ENCODE assay signal across 17 cellular contexts in the genomic region with DNA sequence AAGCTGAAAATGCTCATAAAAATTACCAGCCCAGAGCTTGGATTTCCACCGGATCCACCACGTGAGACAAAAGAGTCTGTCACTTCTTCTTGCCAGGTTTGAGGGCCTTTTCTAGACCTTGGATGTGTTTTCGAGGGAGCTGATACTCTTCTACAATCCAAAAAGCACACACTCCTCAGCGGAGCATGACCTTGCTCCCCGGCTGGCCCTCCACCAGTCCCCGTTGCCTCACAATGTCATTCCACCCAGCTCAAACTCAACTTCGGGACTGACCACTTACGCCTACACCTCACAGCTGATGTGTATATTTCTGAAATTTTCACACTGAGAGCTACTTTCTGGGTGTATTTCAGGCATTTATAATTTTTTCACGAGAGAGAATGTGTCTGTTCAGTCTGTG. TPM values are rescaled to one million over a fixed set of nuclear protein-coding genes. Genes with fewer than 3 reads are reported as not detected.
DNase-seq lines count a peak whose midpoint lies in the region; ATAC-seq and TF ChIP-seq lines count a peak whose summit lies in the region.
"Had no signal": no experiment of that assay in that cellular context is flagged by ENCODE, and none has a peak within 500 bp of the region (broad histone marks: within the 10 kb centered on the region; RNA-seq: fewer than 3 reads in every experiment).

No MANE protein-coding gene starts in this region.

- no peak overlapping the region for H3K4me3 Mint-ChIP-seq in activated naive CD4-positive, alpha-beta T cell treated with anti-CD3 and anti-CD28 coated beads for 36 hours
- H3K4me3 Mint-ChIP-seq in activated CD8-positive, alpha-beta T cell treated with anti-CD3 and anti-CD28 coated beads, Interleukin-2, amount 10 ng/mL, durations not matched to agents 7 days and 5 days = no peak overlapping the region
- peak overlapping the region; percentile 35 to 44 for H3K4me3 Mint-ChIP-seq in stimulated activated naive CD8-positive, alpha-beta T cell treated with anti-CD3 and anti-CD28 coated beads, Interleukin-15, amount 100 ng/mL, for 72 hours

- POLR2A ChIA-PET in activated CD8-positive, alpha-beta T cell treated with anti-CD3 and anti-CD28 coated beads, Interleukin-2, amount 10 ng/mL, durations not matched to agents 7 days and 5 days (lab: Charles Lee) = interaction anchor here (1.0 to 1.5 kb wide), 3 partner anchors 16 to 47 kb away, joined by 3 read pairs; a partner anchor contains a TSS

- intact Hi-C loops in activated naive CD4-positive, alpha-beta T cell treated with anti-CD3 and anti-CD28 coated beads for 36 hours (cut with micrococcal nuclease) = loop anchor here (1.0 to 5.0 kb wide), 2 partner anchors 73 to 211 kb away; no protein-coding TSS in a partner anchor
- intact Hi-C loops in dorsolateral prefrontal cortex (cut with DNase I) = no loop called here

- no peaks in the 10 kb centered on the region for H3K27me3 Mint-ChIP-seq in activated naive CD4-positive, alpha-beta T cell treated with anti-CD3 and anti-CD28 coated beads for 36 hours (ENCODE audit: low read depth)
- H3K27me3 Mint-ChIP-seq in activated CD8-positive, alpha-beta T cell treated with anti-CD3 and anti-CD28 coated beads, Interleukin-2, amount 10 ng/mL, durations not matched to agents 7 days and 5 days (ENCODE audit: low read depth) = no peaks in the 10 kb centered on the region
- no peaks in the 10 kb centered on the region for H3K27me3 Mint-ChIP-seq in stimulated activated naive CD8-positive, alpha-beta T cell treated with anti-CD3 and anti-CD28 coated beads, Interleukin-15, amount 100 ng/mL, for 72 hours

- no peaks in the 10 kb centered on the region for H3K27me3 ChIP-seq in dorsolateral prefrontal cortex

- no peak overlapping the region for H3K27ac ChIP-seq in dorsolateral prefrontal cortex
- H3K27ac ChIP-seq: C4-2B, thoracic aorta had no signal

- no peak for DNase-seq in activated naive CD4-positive, alpha-beta T cell treated with anti-CD3 and anti-CD28 coated beads for 36 hours
- DNase-seq in activated naive CD4-positive, alpha-beta T cell treated with anti-CD3 and anti-CD28 coated beads, Interleukin-2, amount 50 U/mL, for 16 hours = no peak
- DNase-seq in activated CD8-positive, alpha-beta T cell treated with anti-CD3 and anti-CD28 coated beads, Interleukin-2, amount 10 ng/mL, durations not matched to agents 7 days and 5 days = no peak
- DNase-seq in left lobe of liver (ENCODE audit: low spot score) (no peak), foreskin fibroblast (no peak), dorsolateral prefrontal cortex (no peak)
- DNase-seq in stimulated activated naive CD8-positive, alpha-beta T cell treated with anti-CD3 and anti-CD28 coated beads, Interleukin-15, amount 100 ng/mL, for 72 hours = no peak
- DNase-seq: activated CD4-positive, CD25-positive, alpha-beta regulatory T cell treated with anti-CD3 and anti-CD28 coated beads, Interleukin-2, amount 50 U/mL, for 72 hours; cortex of kidney; GDM1; Kasumi-1; NCI-H1092; NCI-H2081 had no signal

- ATAC-seq in activated CD8-positive, alpha-beta T cell treated with anti-CD3 and anti-CD28 coated beads, Interleukin-2, amount 10 ng/mL, durations not matched to agents 7 days and 5 days = no peak
- ATAC-seq in left lobe of liver = peak; percentile 14
- ATAC-seq in stimulated activated naive CD8-positive, alpha-beta T cell treated with anti-CD3 and anti-CD28 coated beads, Interleukin-15, amount 100 ng/mL, for 72 hours = no peak
- ATAC-seq in HG03097 (IDR thresholded peaks at IDR 0.05; ENCODE audit: low FRiP score, unreplicated experiment) = no peak
- ATAC-seq: SK-N-SH treated with all-trans-retinoic acid at 6 μM for 48 hours had no signal

- H3K4me3 ChIP-seq in foreskin fibroblast (ENCODE audit: low read depth in 1 of 2, low read length in 2 of 2) (no peak overlapping the region), dorsolateral prefrontal cortex (no peak overlapping the region)
- H3K4me3 ChIP-seq: thoracic aorta had no signal

- CTCF ChIA-PET in activated naive CD4-positive, alpha-beta T cell treated with anti-CD3 and anti-CD28 coated beads for 36 hours (lab: Charles Lee) = interaction anchor here (0.6 to 6.7 kb wide), 18 partner anchors 7 to 123 kb away, joined by 3 to 53 read pairs (median 4); no protein-coding TSS in a partner anchor
- CTCF ChIA-PET in activated CD8-positive, alpha-beta T cell treated with anti-CD3 and anti-CD28 coated beads, Interleukin-2, amount 10 ng/mL, durations not matched to agents 7 days and 5 days (lab: Charles Lee) = interaction anchor here (0.5 to 4.2 kb wide), 22 partner anchors 8 to 1051 kb away, joined by 3 to 23 read pairs (median 4); a partner anchor contains a TSS

- peak overlapping the region; percentile 93 for H3K27ac Mint-ChIP-seq in activated naive CD4-positive, alpha-beta T cell treated with anti-CD3 and anti-CD28 coated beads for 36 hours
- H3K27ac Mint-ChIP-seq in activated CD8-positive, alpha-beta T cell treated with anti-CD3 and anti-CD28 coated beads, Interleukin-2, amount 10 ng/mL, durations not matched to agents 7 days and 5 days = peak overlapping the region; percentile 50
- H3K27ac Mint-ChIP-seq in stimulated activated naive CD8-positive, alpha-beta T cell treated with anti-CD3 and anti-CD28 coated beads, Interleukin-15, amount 100 ng/mL, for 72 hours = peak overlapping the region; percentile 71 to 90

- H3K9me3 Mint-ChIP-seq in activated naive CD4-positive, alpha-beta T cell treated with anti-CD3 and anti-CD28 coated beads for 36 hours = no peaks in the 10 kb centered on the region
- no peaks in the 10 kb centered on the region for H3K9me3 Mint-ChIP-seq in activated CD8-positive, alpha-beta T cell treated with anti-CD3 and anti-CD28 coated beads, Interleukin-2, amount 10 ng/mL, durations not matched to agents 7 days and 5 days (ENCODE audit: insufficient read depth)
- H3K9me3 Mint-ChIP-seq in stimulated activated naive CD8-positive, alpha-beta T cell treated with anti-CD3 and anti-CD28 coated beads, Interleukin-15, amount 100 ng/mL, for 72 hours = no peaks in the 10 kb centered on the region

- peaks cover 60% of the 10 kb centered on the region for H3K4me1 Mint-ChIP-seq in activated naive CD4-positive, alpha-beta T cell treated with anti-CD3 and anti-CD28 coated beads for 36 hours (ENCODE audit: low read depth)
- peaks cover 58% of the 10 kb centered on the region for H3K4me1 Mint-ChIP-seq in activated CD8-positive, alpha-beta T cell treated with anti-CD3 and anti-CD28 coated beads, Interleukin-2, amount 10 ng/mL, durations not matched to agents 7 days and 5 days (ENCODE audit: low read depth)
- H3K4me1 Mint-ChIP-seq in stimulated activated naive CD8-positive, alpha-beta T cell treated with anti-CD3 and anti-CD28 coated beads, Interleukin-15, amount 100 ng/mL, for 72 hours = peaks cover 63% of the 10 kb centered on the region

- H3K36me3 Mint-ChIP-seq in activated naive CD4-positive, alpha-beta T cell treated with anti-CD3 and anti-CD28 coated beads for 36 hours (ENCODE audit: low read depth) = peaks cover 67% of the 10 kb centered on the region
- H3K36me3 Mint-ChIP-seq in activated CD8-positive, alpha-beta T cell treated with anti-CD3 and anti-CD28 coated beads, Interleukin-2, amount 10 ng/mL, durations not matched to agents 7 days and 5 days (ENCODE audit: low read depth) = peaks cover 76% of the 10 kb centered on the region

- TF ChIP-seq CTCF in foreskin fibroblast (IDR thresholded peaks at IDR 0.05; ENCODE audit: low read depth, low read length) (no peak), dorsolateral prefrontal cortex (IDR thresholded peaks at IDR 0.05 in 54 of 56, conservative IDR thresholded peaks at IDR 0.05 in 2 of 56; ENCODE audit: low read depth in 1 of 56, partially characterized antibody in 56 of 56) (no peak)

RNA-seq across cellular contexts. Expression of a gene that starts 20.6 kb away (rescaled TPM):
- total RNA-seq in activated naive CD4-positive, alpha-beta T cell treated with anti-CD3 and anti-CD28 coated beads for 36 hours = 100 to 1,000 TPM; 116 to 122 TPM
- 10 to 100 TPM; 41.6 to 45.1 TPM for total RNA-seq in activated CD8-positive, alpha-beta T cell treated with anti-CD3 and anti-CD28 coated beads, Interleukin-2, amount 10 ng/mL, durations not matched to agents 7 days and 5 days
- total RNA-seq in left lobe of liver (19.2 TPM), dorsolateral prefrontal cortex (10 to 100 TPM; 19.2 to 56.2 (median 35.0) TPM)

RNA-seq across cellular contexts. Expression of a gene that starts 43.6 kb away (rescaled TPM):
- total RNA-seq in activated naive CD4-positive, alpha-beta T cell treated with anti-CD3 and anti-CD28 coated beads for 36 hours = 1 to 10 TPM; 6.5 to 6.7 TPM
- 1 to 10 TPM; 5.3 to 5.9 TPM for total RNA-seq in activated CD8-positive, alpha-beta T cell treated with anti-CD3 and anti-CD28 coated beads, Interleukin-2, amount 10 ng/mL, durations not matched to agents 7 days and 5 days
- total RNA-seq in left lobe of liver (4.4 TPM), dorsolateral prefrontal cortex (10 to 100 TPM in 3 of 120 experiments, 1 to 10 TPM in 117; 2.4 to 12.2 (median 5.3) TPM)

Comparison
In these comparisons a context has a peak if more than half of its experiments do, and no peak if none do; other contexts are left out.
1. H3K4me3 Mint-ChIP-seq: peak in stimulated activated naive CD8-positive, alpha-beta T cell treated with anti-CD3 and anti-CD28 coated beads, Interleukin-15, amount 100 ng/mL, for 72 hours (2 of 2); none in activated naive CD4-positive, alpha-beta T cell treated with anti-CD3 and anti-CD28 coated beads for 36 hours (single experiment) and activated CD8-positive, alpha-beta T cell treated with anti-CD3 and anti-CD28 coated beads, Interleukin-2, amount 10 ng/mL, durations not matched to agents 7 days and 5 days (single experiment).
2. Peak in every context shown above with its lines, with median percentiles within 50 percentile points of each other: H3K27ac Mint-ChIP-seq.